In genomic region chr1:7634841-7635240, GRCh38 we compare ENCODE assay signal across 9 cellular contexts.
"Had no signal": no experiment of that assay in that cellular context is flagged by ENCODE, and none has a peak within 500 bp of the region (broad histone marks: within the 10 kb centered on the region; RNA-seq: fewer than 3 reads in every experiment).

No MANE protein-coding gene starts in this region.

- H3K36me3 Mint-ChIP-seq: IgD-negative memory B cell had no signal

- FAIRE-seq: HepG2, HTR-8/SVneo, K562 had no signal

- H3K4me1 Mint-ChIP-seq: IgD-negative memory B cell had no signal

- H3K27ac Mint-ChIP-seq: IgD-negative memory B cell had no signal

- ATAC-seq: HepG2, K562 had no signal

- H3K4me3 ChIP-seq: K562 had no signal

- H3K4me3 Mint-ChIP-seq: IgD-negative memory B cell had no signal

- H3K4me2 ChIP-seq: KMS-11 had no signal

- H3K9ac ChIP-seq: KMS-11 had no signal

- DNase-seq: IMR-90, KBM-7, KG1 had no signal

- H3K27ac ChIP-seq: HL-60, KMS-11 had no signal

- H3K9me3 Mint-ChIP-seq: IgD-negative memory B cell had no signal
